Comparison of ENCODE assay signal across 8 cellular contexts in the genomic region with DNA sequence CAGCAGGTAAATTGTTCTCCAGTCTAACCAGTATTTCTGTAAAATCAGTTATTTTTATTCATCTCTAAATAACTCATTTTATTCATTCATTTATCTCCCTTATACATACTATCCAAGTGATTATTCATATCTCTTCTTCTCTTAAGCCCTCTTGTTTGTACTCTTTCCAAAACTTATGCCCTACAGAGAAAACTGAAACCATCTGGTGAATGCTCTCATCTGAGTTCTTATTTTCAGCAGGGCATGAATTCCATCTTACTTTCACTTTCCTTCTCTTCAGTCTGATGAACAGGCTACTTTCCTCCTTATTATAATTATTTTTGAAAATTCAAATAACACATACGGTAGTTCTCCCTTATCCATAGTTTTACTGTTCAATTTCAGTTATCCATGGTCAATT.
DNase-seq lines count a peak whose midpoint lies in the region; ATAC-seq and TF ChIP-seq lines count a peak whose summit lies in the region.

No MANE protein-coding gene starts in this region.

- no peaks in the 10 kb centered on the region for H3K9me3 Mint-ChIP-seq in activated naive CD8-positive, alpha-beta T cell treated with anti-CD3 and anti-CD28 coated beads, Interleukin-2, amount 10 ng/mL, durations not matched to agents 7 days and 5 days
- H3K9me3 Mint-ChIP-seq in natural killer cell: no peaks in the 10 kb centered on the region

- peaks cover 7% of the 10 kb centered on the region for H3K36me3 Mint-ChIP-seq in activated naive CD8-positive, alpha-beta T cell treated with anti-CD3 and anti-CD28 coated beads, Interleukin-2, amount 10 ng/mL, durations not matched to agents 7 days and 5 days
- H3K36me3 Mint-ChIP-seq in natural killer cell: no peaks in the 10 kb centered on the region

- H3K4me1 Mint-ChIP-seq in activated naive CD8-positive, alpha-beta T cell treated with anti-CD3 and anti-CD28 coated beads, Interleukin-2, amount 10 ng/mL, durations not matched to agents 7 days and 5 days: peaks cover 17% of the 10 kb centered on the region
- peaks cover 5 to 7% of the 10 kb centered on the region in 2 donors for H3K4me1 Mint-ChIP-seq in natural killer cell

- H3K27ac Mint-ChIP-seq in activated naive CD8-positive, alpha-beta T cell treated with anti-CD3 and anti-CD28 coated beads, Interleukin-2, amount 10 ng/mL, durations not matched to agents 7 days and 5 days: peak overlapping the region; percentile 84
- H3K27ac Mint-ChIP-seq in natural killer cell: peak overlapping the region; percentile 12 to 19

- H3K27me3 Mint-ChIP-seq in activated naive CD8-positive, alpha-beta T cell treated with anti-CD3 and anti-CD28 coated beads, Interleukin-2, amount 10 ng/mL, durations not matched to agents 7 days and 5 days: no peaks in the 10 kb centered on the region
- H3K27me3 Mint-ChIP-seq in natural killer cell (ENCODE audit: low read depth in 2 of 2): no peaks in the 10 kb centered on the region

- intact Hi-C loops in natural killer cell (cut with micrococcal nuclease): no loop called here

- peak overlapping the region; percentile 79 for H3K4me3 Mint-ChIP-seq in activated naive CD8-positive, alpha-beta T cell treated with anti-CD3 and anti-CD28 coated beads, Interleukin-2, amount 10 ng/mL, durations not matched to agents 7 days and 5 days
- peak overlapping the region; percentile 71 for H3K4me3 Mint-ChIP-seq in natural killer cell

- ATAC-seq in GM18517 (IDR thresholded peaks at IDR 0.05; ENCODE audit: unreplicated experiment): peak; percentile 87
- peak; percentile 58 for ATAC-seq in HG02763 (IDR thresholded peaks at IDR 0.05; ENCODE audit: unreplicated experiment)
- peak; percentile 61 for ATAC-seq in activated naive CD8-positive, alpha-beta T cell treated with anti-CD3 and anti-CD28 coated beads, Interleukin-2, amount 10 ng/mL, durations not matched to agents 7 days and 5 days (ENCODE audit: low read depth)
- ATAC-seq in natural killer cell: peak in 2 of 3 donors; percentile 29 to 64
- no peak for ATAC-seq in HG03457 (IDR thresholded peaks at IDR 0.05; ENCODE audit: unreplicated experiment)

- POLR2A ChIA-PET in activated naive CD8-positive, alpha-beta T cell treated with anti-CD3 and anti-CD28 coated beads, Interleukin-2, amount 10 ng/mL, durations not matched to agents 7 days and 5 days (lab: Charles Lee): no interaction called here

- no peak for DNase-seq in activated naive CD8-positive, alpha-beta T cell treated with anti-CD3 and anti-CD28 coated beads, Interleukin-2, amount 10 ng/mL, durations not matched to agents 7 days and 5 days
- no peak for DNase-seq in natural killer cell
- no peak for DNase-seq in cortex of kidney (lab: John Stamatoyannopoulos, UW)
- no peak for DNase-seq in NCI-H2029 (lab: John Stamatoyannopoulos, UW)
- DNase-seq in NCI-H1930 (lab: John Stamatoyannopoulos, UW): no peak

- no peak for TF ChIP-seq CTCF in natural killer cell (IDR thresholded peaks at IDR 0.05)
